ENCODE assay signal across 9 cellular contexts in genomic region chr7:23724113-23724512, GRCh38. TPM values are rescaled to one million over a fixed set of nuclear protein-coding genes. Genes with fewer than 3 reads are reported as not detected.
DNase-seq lines count a peak whose midpoint lies in the region; ATAC-seq, FAIRE-seq and TF ChIP-seq lines count a peak whose summit lies in the region.
"Not testable (repeated sequence)": the region's sequence is repeated elsewhere in the genome, so short reads cannot be mapped to it uniquely, and the experiment has no call there.
"Had no signal": no experiment of that assay in that cellular context is flagged by ENCODE, and none has a peak within 500 bp of the region (broad histone marks: within the 10 kb centered on the region; RNA-seq: fewer than 3 reads in every experiment).

No MANE protein-coding gene starts in this region.

- H3K4ac ChIP-seq in mesendoderm (ENCODE audit: low read depth, low read length) = peak overlapping the region; percentile 31

- peak overlapping the region; percentile 83 for H2AK5ac ChIP-seq in mesendoderm (ENCODE audit: low read length)

- in situ Hi-C loops in K562 (cut with MboI) = loop anchor here (25.0 kb wide), 1 partner anchor 462 kb away; no protein-coding TSS in a partner anchor

- H3K36me3 ChIP-seq in Caco-2 (ENCODE audit: control insufficient read depth, insufficient read depth, low read length); HEK293 (ENCODE audit: control insufficient read depth in 2 of 2, insufficient read depth in 1 of 2, low read length in 2 of 2); K562 (ENCODE audit: control insufficient read depth, insufficient read depth, low read length); iPS-15b (ENCODE audit: control insufficient read depth, insufficient read depth, low read length); mesendoderm (ENCODE audit: control insufficient read depth, insufficient read depth, low read length): not testable (repeated sequence)

- H3K27me3 Mint-ChIP-seq in Caco-2 (ENCODE audit: insufficient read depth, unreplicated experiment); progenitor cell of endocrine pancreas: not testable (repeated sequence)

- H4K8ac ChIP-seq in mesendoderm (ENCODE audit: low read depth, low read length) = not testable (repeated sequence)

- intact Hi-C loops in Caco-2 (cut with micrococcal nuclease; ENCODE audit: unreplicated experiment); K562 (cut with micrococcal nuclease): not testable (repeated sequence)

- H2AFZ ChIP-seq in K562 (ENCODE audit: low read depth, low read length) = peak overlapping the region; percentile 56; the same call in 1 of the 2 replicates

- not testable (repeated sequence) for TF ChIP-seq EP300 in K562 (IDR thresholded peaks at IDR 0.05; ENCODE audit: low read length)

- not testable (repeated sequence) for H2BK15ac ChIP-seq in mesendoderm (replicated peaks; ENCODE audit: low read depth)

- peak overlapping the region; percentile 99 for H4K5ac ChIP-seq in mesendoderm (ENCODE audit: low read length)

- H3K27me3 ChIP-seq in Caco-2 (replicated peaks; ENCODE audit: control insufficient read depth, insufficient read depth, low read length); K562 (ENCODE audit: control insufficient read depth in 2 of 2, insufficient read depth in 2 of 2, low read length in 2 of 2); mesendoderm (ENCODE audit: insufficient read depth, low read length, poor library complexity): not testable (repeated sequence)
- peaks cover 26% of the 10 kb centered on the region for H3K27me3 ChIP-seq in iPS-15b (ENCODE audit: control insufficient read depth, insufficient read depth, low read length)

- not testable (repeated sequence) for H3K9me1 ChIP-seq in K562 (ENCODE audit: control insufficient read depth, insufficient read depth, low read length)

- H3K18ac ChIP-seq in mesendoderm (ENCODE audit: low read length) = peak overlapping the region; percentile 92

- H3K4me3 ChIP-seq in Caco-2 (ENCODE audit: low read depth, low read length); HEK293 (ENCODE audit: low read depth, low read length); K562; mesendoderm (ENCODE audit: low read length): not testable (repeated sequence)
- H3K4me3 ChIP-seq in iPS-15b (ENCODE audit: low read depth, low read length) = peak overlapping the region; percentile 8

- H3K56ac ChIP-seq in mesendoderm (ENCODE audit: low read length) = peak overlapping the region; percentile 80

- TF ChIP-seq RAD21 in K562 (CRISPR knock-in tag; conservative IDR thresholded peaks at IDR 0.05 in 1 of 2, IDR thresholded peaks at IDR 0.05 in 1 of 2) = not testable (repeated sequence)

- H3K27ac Mint-ChIP-seq in Caco-2 (ENCODE audit: unreplicated experiment); progenitor cell of endocrine pancreas: not testable (repeated sequence)

- BruUV-seq in Caco-2 (replicated peaks; lab: Mats Ljungman, UMichigan); K562 (replicated peaks; lab: Mats Ljungman, UMichigan): not testable (repeated sequence)

- 59% methylated on average over 4 of the region's 4 CpGs for WGBS in K562 (ENCODE audit: insufficient coverage, low coverage, missing lambda C conversion rate)
- WGBS in mesendoderm (ENCODE audit: extremely low coverage, insufficient coverage, low lambda C conversion rate) = no CpG with 5 or more reads among the region's 4 CpGs

- CTCF ChIA-PET in Caco-2 (lab: Charles Lee); K562 (lab: Yijun Ruan, JAX; ENCODE audit: low intra/inter-chr PET ratio): not testable (repeated sequence)
- CTCF ChIA-PET in HEK293 (lab: Yijun Ruan, JAX) = interaction anchor here (0.5 kb wide), 1 partner anchor 153 kb away, joined by 3 read pairs; no protein-coding TSS in a partner anchor

- FAIRE-seq in K562 (lab: Jason Lieb, UNC) = not testable (repeated sequence)

- H3K4me2 ChIP-seq in K562 (ENCODE audit: insufficient read depth, low read length); mesendoderm (ENCODE audit: low read length): not testable (repeated sequence)

- not testable (repeated sequence) for H3K9ac ChIP-seq in K562 (ENCODE audit: insufficient read depth in 1 of 2, low read depth in 2 of 2, low read length in 2 of 2); iPS-15b (ENCODE audit: low read depth, low read length)
- H3K9ac ChIP-seq in mesendoderm (ENCODE audit: low read length) = peak overlapping the region; percentile 56

- TF ChIP-seq POLR2A in K562 (conservative IDR thresholded peaks at IDR 0.05) = not testable (repeated sequence)

- H3K36me3 Mint-ChIP-seq in Caco-2 (ENCODE audit: insufficient read depth, unreplicated experiment); progenitor cell of endocrine pancreas (ENCODE audit: insufficient read depth): not testable (repeated sequence)

- H3K79me2 ChIP-seq in K562 (ENCODE audit: control insufficient read depth, insufficient read depth, low read length); mesendoderm (ENCODE audit: control insufficient read depth, insufficient read depth, low read length): not testable (repeated sequence)

- not testable (repeated sequence) for H3K27ac ChIP-seq in HEK293 (ENCODE audit: extremely low read depth, low read depth, low read length); K562 (ENCODE audit: extremely low read depth, low read depth, low read length)
- peak overlapping the region; percentile 76 for H3K27ac ChIP-seq in mesendoderm (ENCODE audit: low read depth, low read length)

- not testable (repeated sequence) for H3K9me3 ChIP-seq in Caco-2; HEK293 (ENCODE audit: control insufficient read depth, insufficient read depth, low read depth, low read length); K562 (replicated peaks; ENCODE audit: control insufficient read depth, insufficient read depth, low read depth, low read length); iPS-15b (ENCODE audit: control insufficient read depth, insufficient read depth, low read length)

- not testable (repeated sequence) for H3K79me1 ChIP-seq in mesendoderm (ENCODE audit: low read length)

- ATAC-seq in K562 = not testable (repeated sequence)

- peak overlapping the region; percentile 98 for H2BK5ac ChIP-seq in mesendoderm (ENCODE audit: low read length)

- POLR2A ChIA-PET in Caco-2 (lab: Charles Lee); HEK293 (lab: Yijun Ruan, JAX): not testable (repeated sequence)
- POLR2A ChIA-PET in K562 (lab: Yijun Ruan, JAX) = interaction anchor here (0.6 kb wide), 2 partner anchors 10 to 167 kb away, joined by 3 to 4 read pairs; no protein-coding TSS in a partner anchor

- H3K4me3 Mint-ChIP-seq in Caco-2 (ENCODE audit: unreplicated experiment) = not testable (repeated sequence)
- H3K4me3 Mint-ChIP-seq in progenitor cell of endocrine pancreas (ENCODE audit: low read depth) = peak overlapping the region; percentile 38

- H4K20me1 ChIP-seq in K562 (replicated peaks; ENCODE audit: control insufficient read depth, insufficient read depth, low read length) = not testable (repeated sequence)

- H3K9me3 Mint-ChIP-seq in Caco-2 (ENCODE audit: unreplicated experiment); progenitor cell of endocrine pancreas (ENCODE audit: low read depth): not testable (repeated sequence)

- H3K23ac ChIP-seq in mesendoderm (ENCODE audit: low read length) = not testable (repeated sequence)

- H3K4me1 Mint-ChIP-seq in Caco-2 (ENCODE audit: low read depth, unreplicated experiment) (peaks cover 20% of the 10 kb centered on the region), progenitor cell of endocrine pancreas (ENCODE audit: low read depth) (peaks cover 36% of the 10 kb centered on the region)

- not testable (repeated sequence) for H2BK120ac ChIP-seq in mesendoderm (ENCODE audit: low read depth, low read length)

- not testable (repeated sequence) for TF ChIP-seq CTCF in Caco-2 (IDR thresholded peaks at IDR 0.05; ENCODE audit: insufficient read depth in 1 of 2, low read depth in 1 of 2, low read length in 1 of 2, severe bottlenecking in 1 of 2, unreplicated experiment in 1 of 2); HEK293 (tag by site-specific recombination; IDR thresholded peaks at IDR 0.05); K562 (IDR thresholded peaks at IDR 0.05 in 2 of 3, conservative IDR thresholded peaks at IDR 0.05 in 1 of 3; ENCODE audit: insufficient read depth in 2 of 3, low read depth in 1 of 3, low read length in 3 of 3); progenitor cell of endocrine pancreas (IDR thresholded peaks at IDR 0.05; ENCODE audit: unreplicated experiment)

- DNase-seq in Caco-2 (peak; percentile 31 to 46), NCI-H146 treated with DMSO at 0.1 percent for 48 hours (lab: John Stamatoyannopoulos, UW; ENCODE audit: unreplicated experiment) (peak; percentile 11), mesendoderm (peak; percentile 85)
- DNase-seq in K562 (ENCODE audit: extremely low read depth in 1 of 4, low spot score in 3 of 4); progenitor cell of endocrine pancreas (ENCODE audit: low spot score, unreplicated experiment): not testable (repeated sequence)

- peaks cover 14% of the 10 kb centered on the region for H3K4me1 ChIP-seq in Caco-2
- H3K4me1 ChIP-seq in HEK293 (ENCODE audit: control insufficient read depth, insufficient read depth, low read length); K562 (replicated peaks in 1 of 2; ENCODE audit: control insufficient read depth in 2 of 2, insufficient read depth in 2 of 2, low read length in 2 of 2); iPS-15b (ENCODE audit: control insufficient read depth, insufficient read depth, low read length); mesendoderm (ENCODE audit: control insufficient read depth, low read depth, low read length): not testable (repeated sequence)

RNA-seq across cellular contexts. Expression of gene STK31, which starts 14.1 kb away (rescaled TPM):
- total RNA-seq in Caco-2 (2022) (37.0 and 38.9 TPM in 2 replicates), K562 (2014; rRNA removed) (0.61 and 1.2 TPM in 2 replicates), K562 (2014; rRNA removed; fragmentation: Illumina TruSeq; extraction: Trizol) (0.25 and 0.77 TPM in 2 replicates), K562 (2015; rRNA removed; fragmentation: Illumina TruSeq; extraction: Trizol) (0.18 and 0.49 TPM in 2 replicates), K562 (2021) (0.09 and 0.20 TPM in 2 replicates), progenitor cell of endocrine pancreas (1.3 and 1.6 TPM in 2 replicates)
- 0.30 and 0.63 TPM in 2 replicates for total RNA-seq in K562 (2011; cell fraction: chromatin; rRNA removed; ENCODE audit: low replicate concordance)
- 0.26 and 0.33 TPM in 2 replicates for total RNA-seq in K562 (2011; cell fraction: nucleolus; rRNA removed)
- total RNA-seq in K562 (2011; cell fraction: nucleoplasm; rRNA removed) = 0.15 and 0.37 TPM in 2 replicates
- polyA plus RNA-seq in K562 (2011; rRNA removed) (0.26 and 0.46 TPM in 2 replicates), K562 (2014; fragmentation: Illumina TruSeq; extraction: Trizol) (0.30 and 0.64 TPM in 2 replicates), K562 (2014; fragmentation: Nextera tagmentation; extraction: Ambion mirVana) (under 1 TPM; 0.10 to 0.56 TPM), K562 (2014; rRNA removed) (0.20 and 0.91 TPM in 2 replicates)
- 0.03 and 0.19 TPM in 2 replicates for polyA plus RNA-seq in K562 (2011; cell fraction: cytosol; rRNA removed)
- polyA plus RNA-seq in K562 (2011; cell fraction: nucleus; rRNA removed) = 0.26 and 0.70 TPM in 2 replicates
- polyA plus RNA-seq in K562 (2012) = 0.35 and 0.48 TPM in 2 replicates
- polyA minus RNA-seq in K562 (2011; rRNA and poly(A)+ RNA removed) = 0.21 and 0.39 TPM in 2 replicates
- not detected in 2 replicates for polyA minus RNA-seq in K562 (2011; cell fraction: cytosol; rRNA and poly(A)+ RNA removed)
- 0.33 and 0.94 TPM in 2 replicates for polyA minus RNA-seq in K562 (2011; cell fraction: nucleus; rRNA and poly(A)+ RNA removed)
- polyA plus RNA-seq in mesendoderm (2013, experiment 1 of 2) = 0.37 TPM
- polyA plus RNA-seq in mesendoderm (2013, experiment 2 of 2) = 0.32 TPM
- total RNA-seq: IMR-90 had no signal
- polyA plus RNA-seq: BJ, IMR-90 had no signal

RNA-seq across cellular contexts. Expression of gene FAM221A, which starts 44.1 kb away (rescaled TPM):
- total RNA-seq in Caco-2 (2022) (13.2 and 19.1 TPM in 2 replicates), K562 (2014; rRNA removed) (0.29 TPM in 1 of 2 replicates, not detected in the other), K562 (2014; rRNA removed; fragmentation: Illumina TruSeq; extraction: Trizol) (not detected in 2 replicates), K562 (2015; rRNA removed; fragmentation: Illumina TruSeq; extraction: Trizol) (not detected in 2 replicates), K562 (2021) (not detected in 2 replicates), progenitor cell of endocrine pancreas (34.4 and 37.1 TPM in 2 replicates)
- not detected in 2 replicates for total RNA-seq in K562 (2011; cell fraction: chromatin; rRNA removed; ENCODE audit: low replicate concordance)
- not detected in 2 replicates for total RNA-seq in K562 (2011; cell fraction: nucleolus; rRNA removed)
- not detected in 2 replicates for total RNA-seq in K562 (2011; cell fraction: nucleoplasm; rRNA removed)
- polyA plus RNA-seq in K562 (2011; rRNA removed) (not detected in 2 replicates), K562 (2014; fragmentation: Illumina TruSeq; extraction: Trizol) (not detected in 2 replicates), K562 (2014; fragmentation: Nextera tagmentation; extraction: Ambion mirVana) (not detected), K562 (2014; rRNA removed) (not detected in 2 replicates)
- 0.35 TPM in 1 of 2 replicates, not detected in the other for polyA plus RNA-seq in K562 (2011; cell fraction: cytosol; rRNA removed)
- polyA plus RNA-seq in K562 (2011; cell fraction: nucleus; rRNA removed) = 0.03 and 0.13 TPM in 2 replicates
- polyA plus RNA-seq in K562 (2012) = not detected in 2 replicates
- not detected in 2 replicates for polyA minus RNA-seq in K562 (2011; rRNA and poly(A)+ RNA removed)
- polyA minus RNA-seq in K562 (2011; cell fraction: cytosol; rRNA and poly(A)+ RNA removed) = not detected in 2 replicates
- polyA minus RNA-seq in K562 (2011; cell fraction: nucleus; rRNA and poly(A)+ RNA removed) = not detected in 2 replicates
- polyA plus RNA-seq in mesendoderm (2013, experiment 1 of 2) = 3.6 TPM
- polyA plus RNA-seq in mesendoderm (2013, experiment 2 of 2) = 3.8 TPM

Comparison
In these comparisons a context has a peak if more than half of its experiments do, and no peak if none do; other contexts are left out.
1. RNA of gene STK31, which starts 14.1 kb away (total RNA-seq): 37.0 to 38.9 TPM in Caco-2; 1.3 to 1.6 TPM in progenitor cell of endocrine pancreas and 0.09 to 1.2 TPM in K562; every median in the first group is over 10 times any median in the second.
2. RNA of gene FAM221A, which starts 44.1 kb away (total RNA-seq): 34.4 to 37.1 TPM in progenitor cell of endocrine pancreas and 13.2 to 19.1 TPM in Caco-2; 0.29 TPM in K562; every median in the first group is over 10 times any median in the second.